ENCODE assay signal across 9 cellular contexts in genomic region chr4:23577398-23577797, GRCh38.
"Had no signal": no experiment of that assay in that cellular context is flagged by ENCODE, and none has a peak within 500 bp of the region (broad histone marks: within the 10 kb centered on the region; RNA-seq: fewer than 3 reads in every experiment).

No MANE protein-coding gene starts in this region.

- DNase-seq: GM23248, GOT3, H7, H9, HCEC 1CT, HFFc6 had no signal

- ATAC-seq: GM23338, HCT116 had no signal

- H3K4me1 ChIP-seq: HAP-1 had no signal

- H3K36me3 ChIP-seq: HAP-1 had no signal

- H3K4me3 ChIP-seq: GM23248, GM23338, HAP-1 had no signal

- H3K27ac ChIP-seq: GM23248 had no signal

- H3K9me3 ChIP-seq: HAP-1 had no signal

- H3K9ac ChIP-seq: GM23248 had no signal
